In the genomic region with DNA sequence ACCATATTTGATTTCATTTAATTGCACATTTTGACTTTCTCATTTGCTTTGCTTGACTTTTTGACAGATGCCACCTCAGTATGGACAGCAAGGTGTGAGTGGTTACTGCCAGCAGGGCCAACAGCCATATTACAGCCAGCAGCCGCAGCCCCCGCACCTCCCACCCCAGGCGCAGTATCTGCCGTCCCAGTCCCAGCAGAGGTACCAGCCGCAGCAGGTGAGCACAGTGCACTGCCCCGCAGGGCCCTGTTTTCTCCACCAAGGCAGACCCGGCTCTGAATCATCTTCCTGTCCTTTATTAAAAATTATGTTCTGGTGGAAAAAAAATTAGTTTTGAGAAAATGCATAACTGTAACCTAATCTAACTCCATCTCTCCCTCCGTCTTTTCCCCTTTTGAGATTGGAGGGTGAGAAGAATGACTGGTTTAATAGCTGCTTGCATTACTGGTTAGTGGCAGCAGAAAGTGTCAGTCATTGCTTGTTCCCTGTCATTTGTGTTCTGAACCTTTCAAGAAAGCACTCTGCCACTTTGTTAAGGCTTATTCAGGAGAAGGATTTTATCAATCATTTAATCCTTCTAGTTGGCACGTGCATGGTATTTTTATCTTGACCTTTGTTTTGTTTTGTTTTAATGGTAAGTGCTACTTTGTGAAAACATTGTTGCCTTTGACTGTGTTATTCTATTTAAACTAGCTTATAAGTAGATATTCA, we compare ENCODE assay signal across 27 cellular contexts.
DNase-seq lines count a peak whose midpoint lies in the region; ATAC-seq, FAIRE-seq and TF ChIP-seq lines count a peak whose summit lies in the region.
"Had no signal": no experiment of that assay in that cellular context is flagged by ENCODE, and none has a peak within 500 bp of the region (broad histone marks: within the 10 kb centered on the region; RNA-seq: fewer than 3 reads in every experiment).

No MANE protein-coding gene starts in this region.

- H3K27me3 ChIP-seq in HepG2 (ENCODE audit: control insufficient read depth in 1 of 2, insufficient read depth in 2 of 2, low read length in 2 of 2) (no peaks in the 10 kb centered on the region), right lobe of liver (no peaks in the 10 kb centered on the region), endothelial cell of umbilical vein (ENCODE audit: control insufficient read depth in 2 of 2, insufficient read depth in 2 of 2, low read length in 2 of 2) (no peaks in the 10 kb centered on the region), small intestine (ENCODE audit: control insufficient read depth in 2 of 2, insufficient read depth in 2 of 2, low read length in 2 of 2) (no peaks in the 10 kb centered on the region), lower lobe of right lung (ENCODE audit: low read depth) (no peaks in the 10 kb centered on the region), Karpas-422 (ENCODE audit: low read length) (no peaks in the 10 kb centered on the region)
- H3K27me3 ChIP-seq: dorsolateral prefrontal cortex, esophagus squamous epithelium, heart left ventricle, left lung, tibial nerve had no signal

- H3K9ac ChIP-seq in HepG2 (ENCODE audit: insufficient read depth, low read depth, low read length) (no peak overlapping the region), endothelial cell of umbilical vein (replicated peaks; ENCODE audit: extremely low read depth, insufficient read depth, low read length) (no peak overlapping the region), Karpas-422 (ENCODE audit: low read length) (no peak overlapping the region)

- H3K9me1 ChIP-seq in endothelial cell of umbilical vein (replicated peaks; ENCODE audit: control insufficient read depth, extremely low read depth, insufficient read depth, low read length), result no peaks in the 10 kb centered on the region

- H3K36me3 ChIP-seq in HepG2 (replicated peaks in 1 of 2; ENCODE audit: control insufficient read depth in 1 of 2, insufficient read depth in 2 of 2, low read length in 2 of 2), result peaks cover 4 to 22% of the 10 kb centered on the region in 2 experiments
- H3K36me3 ChIP-seq in right lobe of liver, result no peaks in the 10 kb centered on the region
- H3K36me3 ChIP-seq in endothelial cell of umbilical vein (ENCODE audit: control insufficient read depth in 2 of 2, extremely low read depth in 1 of 2, insufficient read depth in 2 of 2, low read length in 2 of 2), result no peaks in the 10 kb centered on the region
- peaks cover 0 to 2% of the 10 kb centered on the region in 2 donors for H3K36me3 ChIP-seq in small intestine (ENCODE audit: control insufficient read depth in 2 of 2, insufficient read depth in 2 of 2, low read length in 2 of 2)
- peaks cover 3% of the 10 kb centered on the region for H3K36me3 ChIP-seq in lower lobe of right lung
- peaks cover 32% of the 10 kb centered on the region for H3K36me3 ChIP-seq in Karpas-422 (ENCODE audit: insufficient read depth, low read length)

- TF ChIP-seq EP300 in HepG2 (IDR thresholded peaks at IDR 0.05; ENCODE audit: low read depth in 2 of 2, low read length in 2 of 2) (no peak), HepG2 (CRISPR knock-in tag; IDR thresholded peaks at IDR 0.05; ENCODE audit: borderline replicate concordance) (no peak)

- H3K79me2 ChIP-seq in HepG2 (ENCODE audit: insufficient read depth, low read length) (peaks cover 19% of the 10 kb centered on the region), endothelial cell of umbilical vein (ENCODE audit: control insufficient read depth, insufficient read depth, low read length) (peaks cover 24% of the 10 kb centered on the region), Karpas-422 (ENCODE audit: low read length) (peaks cover 96% of the 10 kb centered on the region)

- intact Hi-C loops in HepG2 (cut with micrococcal nuclease; ENCODE audit: unreplicated experiment) (no loop called here), right lobe of liver (cut with DNase I) (no loop called here), endothelial cell of umbilical vein (cut with micrococcal nuclease) (no loop called here), lower lobe of right lung (cut with DNase I) (no loop called here)

- DNase-seq in HepG2 (ENCODE audit: low spot score) (no peak), right lobe of liver (no peak), NCI-H2227 treated with DMSO at 0.1 percent for 48 hours (lab: John Stamatoyannopoulos, UW) (peak; percentile 10), endothelial cell of umbilical vein (ENCODE audit: low read depth, low spot score) (peak; percentile 58), small intestine (peak; percentile 32), lower lobe of right lung (no peak), Karpas-422 (no peak)
- DNase-seq: activated CD4-positive, alpha-beta T cell treated with anti-CD3 and anti-CD28 coated beads for 48 hours; activated gamma-delta T cell; cerebellar nuclear complex; esophagus squamous epithelium; foreskin melanocyte; heart left ventricle; islet precursor cell; NCI-H1105; NCI-H187; NCI-H2171; NCI-H524 treated with DMSO at 0.1 percent for 48 hours; SHP77 treated with DMSO at 0.1 percent for 48 hours; SW 1271 had no signal

- FAIRE-seq in HepG2 (lab: Jason Lieb, UNC), result no peak
- no peak for FAIRE-seq in endothelial cell of umbilical vein (lab: Jason Lieb, UNC)
- no peak for FAIRE-seq in small intestine (lab: Jason Lieb, UNC)
- FAIRE-seq: endometrium had no signal

- no peak for TF ChIP-seq RAD21 in HepG2 (CRISPR knock-in tag; IDR thresholded peaks at IDR 0.05)

- no peaks in the 10 kb centered on the region for H3K9me2 ChIP-seq in Karpas-422 (replicated peaks; ENCODE audit: insufficient read depth, low read length)

- CTCF ChIA-PET in HepG2 (lab: Yijun Ruan, JAX; ENCODE audit: low intra/inter-chr PET ratio, low total read pairs), result no interaction called here
- CTCF ChIA-PET in endothelial cell of umbilical vein (lab: Charles Lee), result no interaction called here

- H3K4me1 ChIP-seq in HepG2 (ENCODE audit: insufficient read depth, low read length) (no peaks in the 10 kb centered on the region), right lobe of liver (no peaks in the 10 kb centered on the region), endothelial cell of umbilical vein (ENCODE audit: control insufficient read depth, extremely low read depth, insufficient read depth, low read length) (peaks cover 12% of the 10 kb centered on the region), small intestine (ENCODE audit: control insufficient read depth in 2 of 2, insufficient read depth in 1 of 2, low read depth in 1 of 2, low read length in 1 of 2) (peaks cover 4 to 13% of the 10 kb centered on the region in 2 donors), lower lobe of right lung (peaks cover 15% of the 10 kb centered on the region), Karpas-422 (ENCODE audit: low read length) (peaks cover 32% of the 10 kb centered on the region)

- H3K4me3 ChIP-seq in HepG2 (replicated peaks in 1 of 3; ENCODE audit: insufficient read depth in 1 of 3, low read depth in 2 of 3, low read length in 3 of 3) (no peak overlapping the region), right lobe of liver (no peak overlapping the region), endothelial cell of umbilical vein (replicated peaks in 1 of 3; ENCODE audit: insufficient read depth in 1 of 3, low read depth in 1 of 3, low read length in 3 of 3) (no peak overlapping the region), small intestine (ENCODE audit: low read depth in 1 of 2, low read length in 2 of 2) (no peak overlapping the region), lower lobe of right lung (no peak overlapping the region), Karpas-422 (ENCODE audit: low read length) (no peak overlapping the region)
- H3K4me3 ChIP-seq: dorsolateral prefrontal cortex, esophagus squamous epithelium, heart left ventricle, left lung, tibial nerve had no signal

- in situ Hi-C loops in HepG2 (cut with HindIII; ENCODE audit: extremely low pct_ligation_motif_present, low pct_unique_long_range_greater_than_20kb), result no loop called here

- WGBS in HepG2 (ENCODE audit: low lambda C conversion rate), result 95% methylated on average over 9 of the region's 9 CpGs
- WGBS in right lobe of liver (ENCODE audit: insufficient coverage, low coverage, low lambda C conversion rate, missing lambda C conversion rate), result 79% methylated on average over 5 of the region's 9 CpGs
- 72 to 85% (median 83%) methylated on average over 9 of the region's 9 CpGs for WGBS in small intestine, 3 donors

- POLR2A ChIA-PET in HepG2 (lab: Yijun Ruan, JAX) (no interaction called here), endothelial cell of umbilical vein (lab: Charles Lee) (no interaction called here)

- no peaks in the 10 kb centered on the region; the same call in none of the 2 replicates for H4K20me1 ChIP-seq in HepG2 (ENCODE audit: insufficient read depth, low read length)
- peaks cover 4% of the 10 kb centered on the region for H4K20me1 ChIP-seq in endothelial cell of umbilical vein (replicated peaks; ENCODE audit: control insufficient read depth, extremely low read depth, insufficient read depth, low read length)
- H4K20me1 ChIP-seq in Karpas-422 (ENCODE audit: insufficient read depth, low read depth, low read length), result 0 out of 2 replicates have a peak, but pooled peaks cover 3% of the 10 kb centered on the region

- no peak overlapping the region for H3K27ac ChIP-seq in HepG2 (ENCODE audit: extremely low read length, insufficient read depth, low read length)
- H3K27ac ChIP-seq in right lobe of liver, result no peak overlapping the region
- H3K27ac ChIP-seq in endothelial cell of umbilical vein (ENCODE audit: insufficient read depth, low read depth, low read length), result no peak overlapping the region
- H3K27ac ChIP-seq in small intestine (ENCODE audit: low read depth in 1 of 2, low read length in 1 of 2), result no peak overlapping the region
- H3K27ac ChIP-seq in lower lobe of right lung, result no peak overlapping the region
- H3K27ac ChIP-seq in Karpas-422 (ENCODE audit: low read length), result no peak overlapping the region
- H3K27ac ChIP-seq: dorsolateral prefrontal cortex, esophagus squamous epithelium, heart left ventricle, left lung, tibial nerve had no signal

- ATAC-seq in HepG2, result no peak
- no peak for ATAC-seq in right lobe of liver
- ATAC-seq in lower lobe of right lung, result no peak
- no peak for ATAC-seq in HG03469 (IDR thresholded peaks at IDR 0.05; ENCODE audit: unreplicated experiment)
- ATAC-seq: HCT116; heart left ventricle; left lung; stimulated activated effector memory CD8-positive, alpha-beta T cell treated with anti-CD3 and anti-CD28 coated beads, Interleukin-12 subunit alpha, Interleukin-12 subunit beta, amount 100 ng/mL, for 72 hours had no signal

- dilution Hi-C loops in endothelial cell of umbilical vein (cut with MboI; ENCODE audit: extremely low pct_ligation_motif_present, low sequenced_read_pairs), result no loop called here

- no TSS peak for BruUV-seq in HepG2 (replicated peaks; lab: Mats Ljungman, UMichigan)
- no TSS peak for BruUV-seq in endothelial cell of umbilical vein (replicated peaks; lab: Mats Ljungman, UMichigan)

- H3K4me2 ChIP-seq in HepG2 (ENCODE audit: low read depth, low read length) (no peak overlapping the region), endothelial cell of umbilical vein (ENCODE audit: insufficient read depth, low read length) (no peak overlapping the region), Karpas-422 (ENCODE audit: low read depth, low read length, poor library complexity, severe bottlenecking) (no peak overlapping the region)

- H2AFZ ChIP-seq in HepG2 (ENCODE audit: low read length) (no peak overlapping the region), endothelial cell of umbilical vein (ENCODE audit: low read depth, low read length) (no peak overlapping the region), Karpas-422 (ENCODE audit: low read length) (no peak overlapping the region)

- H3K9me3 ChIP-seq in HepG2 (ENCODE audit: low read length) (no peaks in the 10 kb centered on the region), right lobe of liver (no peaks in the 10 kb centered on the region), endothelial cell of umbilical vein (replicated peaks; ENCODE audit: control insufficient read depth, insufficient read depth, low read length) (no peaks in the 10 kb centered on the region), small intestine (ENCODE audit: control insufficient read depth, low read depth) (no peaks in the 10 kb centered on the region), lower lobe of right lung (no peaks in the 10 kb centered on the region), Karpas-422 (ENCODE audit: low read length) (no peaks in the 10 kb centered on the region)
- H3K9me3 ChIP-seq: esophagus squamous epithelium, heart left ventricle, left lung, tibial nerve had no signal

- TF ChIP-seq POLR2A in HepG2 (IDR thresholded peaks at IDR 0.05; ENCODE audit: insufficient read depth in 1 of 2, low read depth in 2 of 2, low read length in 2 of 2), result no peak
- no peak for TF ChIP-seq POLR2A in right lobe of liver (IDR thresholded peaks at IDR 0.05)
- TF ChIP-seq POLR2A in endothelial cell of umbilical vein (IDR thresholded peaks at IDR 0.05; ENCODE audit: low read depth, low read length), result no peak

- TF ChIP-seq CTCF in HepG2 (CRISPR knock-in tag; IDR thresholded peaks at IDR 0.05) (no peak), right lobe of liver (IDR thresholded peaks at IDR 0.05) (no peak), endothelial cell of umbilical vein (IDR thresholded peaks at IDR 0.05; ENCODE audit: extremely low read depth in 1 of 2, insufficient read depth in 1 of 2, low read depth in 1 of 2, low read length in 2 of 2) (no peak), lower lobe of right lung (IDR thresholded peaks at IDR 0.05) (no peak)

Comparison
In these comparisons a context has a peak if more than half of its experiments do, and no peak if none do; other contexts are left out.
1. DNase-seq: peak in NCI-H2227 treated with DMSO at 0.1 percent for 48 hours (single experiment), endothelial cell of umbilical vein (single experiment) and small intestine (single experiment); none in HepG2 (single experiment), right lobe of liver (0 of 3), lower lobe of right lung (single experiment) and Karpas-422 (single experiment).